In the genomic region with DNA sequence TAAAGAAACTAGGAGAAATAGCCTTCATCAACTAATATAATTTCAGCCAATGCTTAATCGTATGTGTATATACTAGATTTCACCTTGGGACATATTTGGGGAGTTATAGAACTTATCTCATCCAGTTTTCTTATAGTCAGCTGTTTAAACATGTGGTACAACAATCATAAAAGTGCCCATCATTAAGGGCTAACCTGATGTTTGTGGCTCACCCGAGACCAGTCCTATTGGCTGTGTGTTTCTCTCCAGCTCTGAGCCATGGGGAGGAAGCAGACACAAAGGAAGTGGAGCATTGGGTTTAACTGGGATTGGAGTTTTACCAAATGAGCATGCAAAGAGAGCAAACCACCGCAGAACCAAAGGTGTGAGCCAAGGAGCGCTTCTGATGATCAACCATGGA, we compare ENCODE assay signal across 24 cellular contexts.
A peak's percentile ranks its signal among the peaks of the same experiment; 100 is the strongest.
DNase-seq lines count a peak whose midpoint lies in the region; ATAC-seq and TF ChIP-seq lines count a peak whose summit lies in the region.
"Had no signal": no experiment of that assay in that cellular context is flagged by ENCODE, and none has a peak within 500 bp of the region (broad histone marks: within the 10 kb centered on the region; RNA-seq: fewer than 3 reads in every experiment).

No MANE protein-coding gene starts in this region.

- no peaks in the 10 kb centered on the region for H3K9me3 Mint-ChIP-seq in activated naive CD4-positive, alpha-beta T cell treated with anti-CD3 and anti-CD28 coated beads, Interleukin-2, amount 50 U/mL, for 24 hours
- H3K9me3 Mint-ChIP-seq in activated naive CD8-positive, alpha-beta T cell treated with anti-CD3 and anti-CD28 coated beads, Interleukin-2, amount 50 U/mL, for 24 hours, result no peaks in the 10 kb centered on the region
- peaks cover 0 to 13% (median 5%) of the 10 kb centered on the region in 11 donors for H3K9me3 Mint-ChIP-seq in naive thymus-derived CD4-positive, alpha-beta T cell

- peaks cover 100% of the 10 kb centered on the region for H3K4me1 Mint-ChIP-seq in activated naive CD4-positive, alpha-beta T cell treated with anti-CD3 and anti-CD28 coated beads, Interleukin-2, amount 50 U/mL, for 24 hours
- H3K4me1 Mint-ChIP-seq in activated naive CD8-positive, alpha-beta T cell treated with anti-CD3 and anti-CD28 coated beads, Interleukin-2, amount 50 U/mL, for 24 hours, result peaks cover 95% of the 10 kb centered on the region
- peaks cover 57 to 99% (median 97%) of the 10 kb centered on the region in 7 donors for H3K4me1 Mint-ChIP-seq in naive thymus-derived CD4-positive, alpha-beta T cell

- H3K9me3 ChIP-seq in HEK293 (ENCODE audit: control insufficient read depth, insufficient read depth, low read depth, low read length), result no peaks in the 10 kb centered on the region
- H3K9me3 ChIP-seq in naive thymus-derived CD4-positive, alpha-beta T cell (ENCODE audit: control insufficient read depth in 2 of 3, low read length in 3 of 3), result no peaks in the 10 kb centered on the region
- H3K9me3 ChIP-seq: BLaER1, SK-N-SH had no signal

- no peaks in the 10 kb centered on the region for H3K27me3 ChIP-seq in naive thymus-derived CD4-positive, alpha-beta T cell (ENCODE audit: control insufficient read depth in 2 of 2, insufficient read depth in 2 of 2, low read length in 2 of 2)
- H3K27me3 ChIP-seq: BLaER1 had no signal

- no peak overlapping the region for H3K4me3 ChIP-seq in HEK293 (ENCODE audit: low read depth, low read length)
- no peak overlapping the region for H3K4me3 ChIP-seq in naive thymus-derived CD4-positive, alpha-beta T cell (ENCODE audit: low read length)
- H3K4me3 ChIP-seq: BLaER1, GM23248, K562 had no signal

- H3K27ac Mint-ChIP-seq in activated naive CD4-positive, alpha-beta T cell treated with anti-CD3 and anti-CD28 coated beads, Interleukin-2, amount 50 U/mL, for 24 hours, result peak overlapping the region; percentile 89
- peak overlapping the region; percentile 33 for H3K27ac Mint-ChIP-seq in activated naive CD8-positive, alpha-beta T cell treated with anti-CD3 and anti-CD28 coated beads, Interleukin-2, amount 50 U/mL, for 24 hours
- H3K27ac Mint-ChIP-seq in naive thymus-derived CD4-positive, alpha-beta T cell, result peak overlapping the region; percentile 11 to 98 (median 85)

- TF ChIP-seq CTCF in HEK293 (tag by site-specific recombination; IDR thresholded peaks at IDR 0.05), result no peak

- H3K27ac ChIP-seq in HEK293 (ENCODE audit: extremely low read depth, low read depth, low read length), result no peak overlapping the region
- peak overlapping the region; percentile 4 for H3K27ac ChIP-seq in naive thymus-derived CD4-positive, alpha-beta T cell (ENCODE audit: low read depth, low read length)
- H3K27ac ChIP-seq: BLaER1, GM23248 had no signal

- no peaks in the 10 kb centered on the region for H3K36me3 ChIP-seq in HEK293 (ENCODE audit: control insufficient read depth in 2 of 2, insufficient read depth in 1 of 2, low read length in 2 of 2)
- no peaks in the 10 kb centered on the region for H3K36me3 ChIP-seq in naive thymus-derived CD4-positive, alpha-beta T cell (ENCODE audit: control insufficient read depth in 2 of 3, insufficient read depth in 3 of 3, low read length in 3 of 3)
- H3K36me3 ChIP-seq: BLaER1 had no signal

- no peak for ATAC-seq in activated naive CD8-positive, alpha-beta T cell treated with anti-CD3 and anti-CD28 coated beads, Interleukin-2, amount 50 U/mL, for 24 hours
- ATAC-seq in naive thymus-derived CD4-positive, alpha-beta T cell, result no peak
- no peak for ATAC-seq in left lobe of liver
- no peak for ATAC-seq in GM19328 (IDR thresholded peaks at IDR 0.05; ENCODE audit: unreplicated experiment)
- ATAC-seq: K562, PC-3 had no signal

- H3K27me3 Mint-ChIP-seq in activated naive CD4-positive, alpha-beta T cell treated with anti-CD3 and anti-CD28 coated beads, Interleukin-2, amount 50 U/mL, for 24 hours, result no peaks in the 10 kb centered on the region
- H3K27me3 Mint-ChIP-seq in activated naive CD8-positive, alpha-beta T cell treated with anti-CD3 and anti-CD28 coated beads, Interleukin-2, amount 50 U/mL, for 24 hours, result no peaks in the 10 kb centered on the region
- H3K27me3 Mint-ChIP-seq in naive thymus-derived CD4-positive, alpha-beta T cell, result peaks cover 0 to 9% (median 0%) of the 10 kb centered on the region in 5 donors

- CTCF ChIA-PET in HEK293 (lab: Yijun Ruan, JAX), result interaction anchor here (0.7 kb wide), 1 partner anchor 954 kb away, joined by 3 read pairs; no protein-coding TSS in a partner anchor
- CTCF ChIA-PET in naive thymus-derived CD4-positive, alpha-beta T cell (lab: Charles Lee), result interaction anchor here (0.7 to 1.3 kb wide), 6 partner anchors 8 to 40 kb away, joined by 3 to 10 read pairs (median 4); no protein-coding TSS in a partner anchor

- no peaks in the 10 kb centered on the region for H3K4me1 ChIP-seq in HEK293 (ENCODE audit: control insufficient read depth, insufficient read depth, low read length)
- peaks cover 77 to 93% of the 10 kb centered on the region in 2 donors for H3K4me1 ChIP-seq in naive thymus-derived CD4-positive, alpha-beta T cell (ENCODE audit: control insufficient read depth in 2 of 2, insufficient read depth in 2 of 2, low read length in 2 of 2)
- H3K4me1 ChIP-seq: BLaER1 had no signal

- no peak for DNase-seq in activated naive CD4-positive, alpha-beta T cell (lab: John Stamatoyannopoulos, UW)
- DNase-seq in activated naive CD8-positive, alpha-beta T cell treated with anti-CD3 and anti-CD28 coated beads, Interleukin-2, amount 50 U/mL, for 24 hours, result no peak
- no peak for DNase-seq in naive thymus-derived CD4-positive, alpha-beta T cell
- DNase-seq in left lobe of liver (ENCODE audit: low spot score), result no peak
- no peak for DNase-seq in HT-29 (ENCODE audit: low spot score)
- DNase-seq: Calu3; DMS79 treated with DMSO at 0.1 percent for 48 hours; GF-D8; GM23248; H7; Kasumi-1; NCI-H1105 treated with DMSO at 0.1 percent for 48 hours; NCI-H146; NCI-H1930; NCI-H446; NCI-H526; NK-92 treated with Interleukin-12 subunit alpha and Interleukin-12 subunit beta, amount 100 ng/mL, for 24 hours; PC-3; SK-N-SH had no signal

- peak overlapping the region; percentile 27 for H3K4me3 Mint-ChIP-seq in activated naive CD4-positive, alpha-beta T cell treated with anti-CD3 and anti-CD28 coated beads, Interleukin-2, amount 50 U/mL, for 24 hours
- H3K4me3 Mint-ChIP-seq in activated naive CD8-positive, alpha-beta T cell treated with anti-CD3 and anti-CD28 coated beads, Interleukin-2, amount 50 U/mL, for 24 hours, result no peak overlapping the region
- H3K4me3 Mint-ChIP-seq in naive thymus-derived CD4-positive, alpha-beta T cell, result peak overlapping the region in 8 of 10 donors; percentile 13 to 75 (median 61)

- intact Hi-C loops in naive thymus-derived CD4-positive, alpha-beta T cell (cut with micrococcal nuclease), result loop anchor here in 1 of 2 donors (1.0 kb wide), 1 partner anchor 39 kb away; no protein-coding TSS in a partner anchor

- H3K36me3 Mint-ChIP-seq in activated naive CD4-positive, alpha-beta T cell treated with anti-CD3 and anti-CD28 coated beads, Interleukin-2, amount 50 U/mL, for 24 hours, result peaks cover 6% of the 10 kb centered on the region
- H3K36me3 Mint-ChIP-seq in activated naive CD8-positive, alpha-beta T cell treated with anti-CD3 and anti-CD28 coated beads, Interleukin-2, amount 50 U/mL, for 24 hours (ENCODE audit: low read depth), result no peaks in the 10 kb centered on the region
- peaks cover 10 to 23% (median 15%) of the 10 kb centered on the region in 5 donors for H3K36me3 Mint-ChIP-seq in naive thymus-derived CD4-positive, alpha-beta T cell

- POLR2A ChIA-PET in HEK293 (lab: Yijun Ruan, JAX), result no interaction called here
- POLR2A ChIA-PET in naive thymus-derived CD4-positive, alpha-beta T cell (lab: Charles Lee), result interaction anchor here (0.6 to 9.8 kb wide), 14 partner anchors 9 to 1078 kb away, joined by 3 to 115 read pairs (median 4); partner anchors contain the start of gene KLF12

TF ChIP-seq in HEK293, 187 proteins besides CTCF, POLR2A, EP300 and RAD21:
- TF ChIP-seq ZNF133 (tag by site-specific recombination; IDR thresholded peaks at IDR 0.05) (peak; percentile 56; the same call in 1 of the 2 replicates), IKZF3 (tag by site-specific recombination; IDR thresholded peaks at IDR 0.05) (no peak), TRIM28 (IDR thresholded peaks at IDR 0.05; ENCODE audit: borderline replicate concordance, low read length) (0 out of 2 replicates have a peak, but pooled peaks have one; percentile 26)
TF ChIP-seq in HEK293: peak in this region for 2.

Comparison
In these comparisons a context has a peak if more than half of its experiments do, and no peak if none do; other contexts are left out.
1. H3K27ac Mint-ChIP-seq: peak in every context shown above with its lines; median percentile 89 in activated naive CD4-positive, alpha-beta T cell treated with anti-CD3 and anti-CD28 coated beads, Interleukin-2, amount 50 U/mL, for 24 hours; 85 in naive thymus-derived CD4-positive, alpha-beta T cell; 33 in activated naive CD8-positive, alpha-beta T cell treated with anti-CD3 and anti-CD28 coated beads, Interleukin-2, amount 50 U/mL, for 24 hours.